9 cellular contexts compared by ENCODE assay signal in genomic region chr15:88255496-88256171, GRCh38. TPM values are rescaled to one million over a fixed set of nuclear protein-coding genes. Genes with fewer than 3 reads are reported as not detected.
A peak's percentile ranks its signal among the peaks of the same experiment; 100 is the strongest.
DNase-seq lines count a peak whose midpoint lies in the region; ATAC-seq and TF ChIP-seq lines count a peak whose summit lies in the region.
"Had no signal": no experiment of that assay in that cellular context is flagged by ENCODE, and none has a peak within 500 bp of the region (broad histone marks: within the 10 kb centered on the region; RNA-seq: fewer than 3 reads in every experiment).

No MANE protein-coding gene starts in this region.

- H3K4me3 ChIP-seq in iPS-11a (ENCODE audit: low read depth, low read length) (peak overlapping the region; percentile 47), adrenal gland (peak overlapping the region in 1 of 4 donors; percentile 33)

- peaks cover 0 to 11% of the 10 kb centered on the region in 2 donors for H3K4me1 ChIP-seq in adrenal gland (replicated peaks in 1 of 2)

- no peak overlapping the region for H3K27ac Mint-ChIP-seq in activated naive CD8-positive, alpha-beta T cell treated with anti-CD3 and anti-CD28 coated beads, Interleukin-2, amount 50 U/mL, for 24 hours
- no peak overlapping the region for H3K27ac Mint-ChIP-seq in stimulated activated effector memory CD8-positive, alpha-beta T cell treated with anti-CD3 and anti-CD28 coated beads, Interleukin-12 subunit alpha, Interleukin-12 subunit beta, amount 100 ng/mL, for 72 hours

- H3K36me3 Mint-ChIP-seq in activated naive CD8-positive, alpha-beta T cell treated with anti-CD3 and anti-CD28 coated beads, Interleukin-2, amount 50 U/mL, for 24 hours (ENCODE audit: low read depth), result no peaks in the 10 kb centered on the region
- H3K36me3 Mint-ChIP-seq in stimulated activated effector memory CD8-positive, alpha-beta T cell treated with anti-CD3 and anti-CD28 coated beads, Interleukin-12 subunit alpha, Interleukin-12 subunit beta, amount 100 ng/mL, for 72 hours, result peaks cover 6% of the 10 kb centered on the region

- H3K9me3 Mint-ChIP-seq in activated naive CD8-positive, alpha-beta T cell treated with anti-CD3 and anti-CD28 coated beads, Interleukin-2, amount 50 U/mL, for 24 hours, result no peaks in the 10 kb centered on the region
- H3K9me3 Mint-ChIP-seq in stimulated activated effector memory CD8-positive, alpha-beta T cell treated with anti-CD3 and anti-CD28 coated beads, Interleukin-12 subunit alpha, Interleukin-12 subunit beta, amount 100 ng/mL, for 72 hours, result no peaks in the 10 kb centered on the region

- no peaks in the 10 kb centered on the region for H3K9me3 ChIP-seq in adrenal gland (replicated peaks in 1 of 3)

- H3K27me3 ChIP-seq in adrenal gland, result peaks cover 52% of the 10 kb centered on the region

- peak overlapping the region in 1 of 5 donors; percentile 22 for H3K27ac ChIP-seq in adrenal gland
- H3K27ac ChIP-seq: C4-2B had no signal

- no peak for ATAC-seq in activated naive CD8-positive, alpha-beta T cell treated with anti-CD3 and anti-CD28 coated beads, Interleukin-2, amount 50 U/mL, for 24 hours
- no peak for ATAC-seq in stimulated activated effector memory CD8-positive, alpha-beta T cell treated with anti-CD3 and anti-CD28 coated beads, Interleukin-12 subunit alpha, Interleukin-12 subunit beta, amount 100 ng/mL, for 72 hours
- no peak for ATAC-seq in GM21447 (IDR thresholded peaks at IDR 0.05; ENCODE audit: unreplicated experiment)

- peak; percentile 34 for DNase-seq in NCI-H146 (lab: John Stamatoyannopoulos, UW)
- DNase-seq in NCI-H146 treated with DMSO at 0.1 percent for 48 hours (lab: John Stamatoyannopoulos, UW; ENCODE audit: unreplicated experiment), result no peak
- DNase-seq in activated naive CD8-positive, alpha-beta T cell treated with anti-CD3 and anti-CD28 coated beads, Interleukin-2, amount 50 U/mL, for 24 hours, result no peak
- no peak for DNase-seq in stimulated activated effector memory CD8-positive, alpha-beta T cell treated with anti-CD3 and anti-CD28 coated beads, Interleukin-12 subunit alpha, Interleukin-12 subunit beta, amount 100 ng/mL, for 72 hours (ENCODE audit: low spot score in 2 of 2)
- no peak for DNase-seq in adrenal gland
- no peak for DNase-seq in NCI-H128 (lab: John Stamatoyannopoulos, UW; ENCODE audit: unreplicated experiment)

- no peak for TF ChIP-seq CTCF in adrenal gland (IDR thresholded peaks at IDR 0.05)

- no peak for TF ChIP-seq POLR2A in adrenal gland (IDR thresholded peaks at IDR 0.05)

- 0 to 1% (median 1%) methylated on average over 10 to 54 of the region's 54 CpGs for WGBS in adrenal gland, 4 donors

- H3K27me3 Mint-ChIP-seq in activated naive CD8-positive, alpha-beta T cell treated with anti-CD3 and anti-CD28 coated beads, Interleukin-2, amount 50 U/mL, for 24 hours, result peaks cover 66% of the 10 kb centered on the region

- H3K36me3 ChIP-seq in adrenal gland (replicated peaks in 1 of 2), result no peaks in the 10 kb centered on the region

- H3K4me1 Mint-ChIP-seq in activated naive CD8-positive, alpha-beta T cell treated with anti-CD3 and anti-CD28 coated beads, Interleukin-2, amount 50 U/mL, for 24 hours, result peaks cover 18% of the 10 kb centered on the region
- H3K4me1 Mint-ChIP-seq in stimulated activated effector memory CD8-positive, alpha-beta T cell treated with anti-CD3 and anti-CD28 coated beads, Interleukin-12 subunit alpha, Interleukin-12 subunit beta, amount 100 ng/mL, for 72 hours, result peaks cover 24% of the 10 kb centered on the region

- peak overlapping the region; percentile 55 for H3K4me3 Mint-ChIP-seq in activated naive CD8-positive, alpha-beta T cell treated with anti-CD3 and anti-CD28 coated beads, Interleukin-2, amount 50 U/mL, for 24 hours
- H3K4me3 Mint-ChIP-seq in stimulated activated effector memory CD8-positive, alpha-beta T cell treated with anti-CD3 and anti-CD28 coated beads, Interleukin-12 subunit alpha, Interleukin-12 subunit beta, amount 100 ng/mL, for 72 hours, result peak overlapping the region; percentile 66

- intact Hi-C loops in adrenal gland (cut with DNase I), result no loop called here

RNA-seq across cellular contexts. Expression of gene NTRK3, which starts 0.9 kb away (rescaled TPM):
- total RNA-seq in adrenal gland, result 1 to 10 TPM; 2.3 to 6.8 (median 3.3) TPM
- polyA plus RNA-seq in adrenal gland, result 1 to 10 TPM; 1.6 to 8.5 (median 5.0) TPM
